9 cellular contexts compared by ENCODE assay signal in genomic region chr3:71111784-71112440, GRCh38.
DNase-seq lines count a peak whose midpoint lies in the region; ATAC-seq and TF ChIP-seq lines count a peak whose summit lies in the region.
"Had no signal": no experiment of that assay in that cellular context is flagged by ENCODE, and none has a peak within 500 bp of the region (broad histone marks: within the 10 kb centered on the region; RNA-seq: fewer than 3 reads in every experiment).

No MANE protein-coding gene starts in this region.

- peaks cover 3% of the 10 kb centered on the region for H3F3A ChIP-seq in PC-3 (ENCODE audit: low read length, unreplicated experiment)

- intact Hi-C loops in PC-3 (cut with micrococcal nuclease): loop anchor here (1.0 to 5.0 kb wide), 4 partner anchors 10 to 541 kb away; no protein-coding TSS in a partner anchor

- TSS peak; percentile 32 for BruUV-seq in PC-3 (replicated peaks; lab: Mats Ljungman, UMichigan)

- H3K4me3 ChIP-seq in PC-3 (ENCODE audit: low read length) (no peak overlapping the region; the same call in 1 of the 2 replicates), rectal smooth muscle tissue (ENCODE audit: low read length) (no peak overlapping the region)
- H3K4me3 ChIP-seq: body of pancreas had no signal

- DNase-seq in GM04504 (ENCODE audit: low read depth) (peak; percentile 73), PC-3 (peak; percentile 98), epithelial cell of prostate (ENCODE audit: low read depth, low spot score) (peak; percentile 75), middle frontal gyrus (ENCODE audit: extremely low spot score, low spot score) (no peak), midbrain (lab: John Stamatoyannopoulos, UW) (no peak), DMS153 treated with DMSO at 0.1 percent for 48 hours (lab: John Stamatoyannopoulos, UW; ENCODE audit: unreplicated experiment) (no peak)
- DNase-seq: body of pancreas had no signal

- CTCF ChIA-PET in PC-3 (lab: Charles Lee): no interaction called here

- no peaks in the 10 kb centered on the region for H3K9me2 ChIP-seq in PC-3 (replicated peaks; ENCODE audit: low read length)

- POLR2A ChIA-PET in PC-3 (lab: Charles Lee; ENCODE audit: unreplicated experiment): no interaction called here

- H2AFZ ChIP-seq in PC-3 (ENCODE audit: low read length): no peak overlapping the region

- H3K36me3 ChIP-seq in PC-3 (ENCODE audit: low read depth, low read length) (no peaks in the 10 kb centered on the region), rectal smooth muscle tissue (ENCODE audit: control insufficient read depth, insufficient read depth, low read length) (no peaks in the 10 kb centered on the region)

- no peaks in the 10 kb centered on the region for H3K79me2 ChIP-seq in PC-3 (ENCODE audit: low read length)

- peaks cover 59% of the 10 kb centered on the region for H3K4me1 ChIP-seq in PC-3 (ENCODE audit: insufficient read depth, low read length)
- H3K4me1 ChIP-seq in rectal smooth muscle tissue (ENCODE audit: control insufficient read depth, insufficient read depth, low read length): peaks cover 50% of the 10 kb centered on the region

- ATAC-seq in PC-3: peak; percentile 86
- ATAC-seq in HG03571 (IDR thresholded peaks at IDR 0.05; ENCODE audit: unreplicated experiment): no peak
- ATAC-seq: body of pancreas had no signal

- no peaks in the 10 kb centered on the region for H4K20me1 ChIP-seq in PC-3 (ENCODE audit: low read length)

- H3K9ac ChIP-seq in PC-3 (ENCODE audit: low read length): peak overlapping the region; percentile 38
- H3K9ac ChIP-seq in rectal smooth muscle tissue (ENCODE audit: low read length): no peak overlapping the region

- H3K9me3 ChIP-seq in PC-3 (ENCODE audit: low read length): no peaks in the 10 kb centered on the region
- H3K9me3 ChIP-seq: body of pancreas had no signal

- no peaks in the 10 kb centered on the region for H3K27me3 ChIP-seq in PC-3 (ENCODE audit: low read length)
- H3K27me3 ChIP-seq in rectal smooth muscle tissue (ENCODE audit: control insufficient read depth, insufficient read depth, low read length): no peaks in the 10 kb centered on the region
- H3K27me3 ChIP-seq: body of pancreas had no signal

- no peak for TF ChIP-seq CTCF in PC-3 (conservative IDR thresholded peaks at IDR 0.05; ENCODE audit: low read depth, low read length)

- peak overlapping the region; percentile 52 for H3K4me2 ChIP-seq in PC-3 (ENCODE audit: low read length)

- peak overlapping the region; percentile 72 for H3K27ac ChIP-seq in PC-3 (ENCODE audit: low read length)
- H3K27ac ChIP-seq in epithelial cell of prostate: peak overlapping the region; percentile 85
- H3K27ac ChIP-seq in rectal smooth muscle tissue (ENCODE audit: low read depth, low read length): peak overlapping the region; percentile 73

Comparison
In these comparisons a context has a peak if more than half of its experiments do, and no peak if none do; other contexts are left out.
1. DNase-seq: peak in GM04504 (single experiment), PC-3 (single experiment) and epithelial cell of prostate (single experiment); none in middle frontal gyrus (single experiment), midbrain (single experiment) and DMS153 treated with DMSO at 0.1 percent for 48 hours (single experiment).
2. Peak in every context shown above with its lines, with median percentiles within 50 percentile points of each other: H3K27ac ChIP-seq.